Comparison of ENCODE assay signal across 5 cellular contexts in genomic region chr18:79072655-79073054, GRCh38. TPM values are rescaled to one million over a fixed set of nuclear protein-coding genes. Genes with fewer than 3 reads are reported as not detected.
A peak's percentile ranks its signal among the peaks of the same experiment; 100 is the strongest.
DNase-seq lines count a peak whose midpoint lies in the region; ATAC-seq, FAIRE-seq and TF ChIP-seq lines count a peak whose summit lies in the region.
"Not testable (repeated sequence)": the region's sequence is repeated elsewhere in the genome, so short reads cannot be mapped to it uniquely, and the experiment has no call there.

No MANE protein-coding gene starts in this region.

- POLR2A ChIA-PET in GM12878 (lab: Charles Lee) = not testable (repeated sequence)

- not testable (repeated sequence) for H3K9me3 ChIP-seq in GM12878 (replicated peaks; ENCODE audit: control insufficient read depth, insufficient read depth, low read length); kidney (ENCODE audit: control insufficient read depth in 1 of 2, low read length in 2 of 2); spleen
- peaks cover 28% of the 10 kb centered on the region for H3K9me3 ChIP-seq in endodermal cell (ENCODE audit: control insufficient read depth, low read length)

- not testable (repeated sequence) for H2BK15ac ChIP-seq in mesendoderm (replicated peaks; ENCODE audit: low read depth)

- not testable (repeated sequence) for TF ChIP-seq POLR2A in GM12878 (IDR thresholded peaks at IDR 0.05; ENCODE audit: low read depth, low read length); spleen (IDR thresholded peaks at IDR 0.05)

- H2AK5ac ChIP-seq in mesendoderm (ENCODE audit: low read length) = not testable (repeated sequence)

- H3K27me3 Mint-ChIP-seq in endodermal cell (ENCODE audit: insufficient read depth) = not testable (repeated sequence)

- H3K4ac ChIP-seq in mesendoderm (ENCODE audit: low read depth, low read length) = not testable (repeated sequence)

- H3K23ac ChIP-seq in mesendoderm (ENCODE audit: low read length) = not testable (repeated sequence)

- not testable (repeated sequence) for H3K36me3 ChIP-seq in GM12878 (ENCODE audit: control insufficient read depth in 2 of 2, insufficient read depth in 2 of 2, low read length in 1 of 2); endodermal cell (ENCODE audit: control insufficient read depth, insufficient read depth, low read length); kidney (ENCODE audit: control insufficient read depth in 1 of 2, insufficient read depth in 2 of 2, low read length in 2 of 2); mesendoderm (ENCODE audit: control insufficient read depth, insufficient read depth, low read length)
- peaks cover 0 to 11% (median 0%) of the 10 kb centered on the region in 6 donors for H3K36me3 ChIP-seq in spleen

- H3K9ac ChIP-seq in GM12878 (ENCODE audit: control insufficient read depth, insufficient read depth, low read length); endodermal cell (ENCODE audit: extremely low read depth, low read length, poor library complexity, severe bottlenecking); kidney (ENCODE audit: low read length in 2 of 2); mesendoderm (ENCODE audit: low read length): not testable (repeated sequence)

- not testable (repeated sequence) for H3K27ac ChIP-seq in GM12878 (ENCODE audit: control insufficient read depth, insufficient read depth); endodermal cell (ENCODE audit: low read depth, low read length); kidney (ENCODE audit: low read depth in 2 of 2, low read length in 2 of 2); mesendoderm (ENCODE audit: low read depth, low read length); spleen

- TF ChIP-seq EP300 in GM12878 (IDR thresholded peaks at IDR 0.05; ENCODE audit: borderline replicate concordance in 1 of 2, control insufficient read depth in 1 of 2, low read depth in 2 of 2, low read length in 2 of 2) = not testable (repeated sequence)

- RAD21 ChIA-PET in GM12878 (lab: Charles Lee; ENCODE audit: unreplicated experiment) = not testable (repeated sequence)

- H3K56ac ChIP-seq in mesendoderm (ENCODE audit: low read length) = not testable (repeated sequence)

- H3K18ac ChIP-seq in mesendoderm (ENCODE audit: low read length) = not testable (repeated sequence)

- not testable (repeated sequence) for BruUV-seq in GM12878 (replicated peaks; lab: Mats Ljungman, UMichigan)

- H4K20me1 ChIP-seq in GM12878 (ENCODE audit: control insufficient read depth, insufficient read depth) = not testable (repeated sequence)

- in situ Hi-C loops in GM12878 (cut with MboI) = not testable (repeated sequence)

- DNase-seq in GM12878 (ENCODE audit: low read depth, low spot score) = not testable (repeated sequence)
- DNase-seq in endodermal cell = peak; percentile 35
- peak; percentile 74 for DNase-seq in kidney
- DNase-seq in mesendoderm = peak; percentile 22
- peak; percentile 80 for DNase-seq in spleen

- CTCF ChIA-PET in GM12878 (lab: Yijun Ruan, JAX) = not testable (repeated sequence)

- not testable (repeated sequence) for H3K27me3 ChIP-seq in GM12878 (replicated peaks in 1 of 2; ENCODE audit: control insufficient read depth in 2 of 2, insufficient read depth in 2 of 2, low read length in 1 of 2); endodermal cell (ENCODE audit: control insufficient read depth, insufficient read depth, low read length, poor library complexity, severe bottlenecking); mesendoderm (ENCODE audit: insufficient read depth, low read length, poor library complexity); spleen (replicated peaks in 1 of 7)

- H3K79me2 ChIP-seq in GM12878 (ENCODE audit: control insufficient read depth, insufficient read depth, low read length) = peaks cover 37% of the 10 kb centered on the region
- H3K79me2 ChIP-seq in mesendoderm (ENCODE audit: control insufficient read depth, insufficient read depth, low read length) = peaks cover 31% of the 10 kb centered on the region

- H3K4me2 ChIP-seq in GM12878 (ENCODE audit: control insufficient read depth, insufficient read depth); mesendoderm (ENCODE audit: low read length): not testable (repeated sequence)

- 91% methylated on average over 23 of the region's 27 CpGs for WGBS in GM12878 (ENCODE audit: insufficient coverage, insufficient replicate concordance, low lambda C conversion rate, missing lambda C conversion rate)
- WGBS in endodermal cell (ENCODE audit: insufficient coverage in 1 of 2, insufficient read length in 1 of 2), 2 experiments = 97 to 99% methylated on average over 8 to 27 of the region's 27 CpGs
- no CpG with 5 or more reads among the region's 27 CpGs for WGBS in mesendoderm (ENCODE audit: extremely low coverage, insufficient coverage, low lambda C conversion rate)
- 94 to 97% (median 95%) methylated on average over 19 to 27 of the region's 27 CpGs for WGBS in spleen, 5 donors

- H3K79me1 ChIP-seq in mesendoderm (ENCODE audit: low read length) = not testable (repeated sequence)

- not testable (repeated sequence) for H2AFZ ChIP-seq in GM12878 (ENCODE audit: control insufficient read depth, low read depth, low read length)

- ATAC-seq in GM12878 = not testable (repeated sequence)

- not testable (repeated sequence) for H3K4me1 Mint-ChIP-seq in endodermal cell

- SMC1A ChIA-PET in GM12878 (lab: Charles Lee; ENCODE audit: uncharacterized antibody, unreplicated experiment) = not testable (repeated sequence)

- not testable (repeated sequence) for H3K27ac Mint-ChIP-seq in endodermal cell

- not testable (repeated sequence) for TF ChIP-seq RAD21 in GM12878 (IDR thresholded peaks at IDR 0.05; ENCODE audit: insufficient read depth, low read depth, low read length)

- not testable (repeated sequence) for H4K5ac ChIP-seq in mesendoderm (ENCODE audit: low read length)

- not testable (repeated sequence) for H3K4me1 ChIP-seq in GM12878 (ENCODE audit: control insufficient read depth, insufficient read depth, low read length); endodermal cell (ENCODE audit: control insufficient read depth, insufficient read depth, low read length); mesendoderm (ENCODE audit: control insufficient read depth, low read depth, low read length)
- H3K4me1 ChIP-seq in kidney (ENCODE audit: control insufficient read depth in 1 of 2, insufficient read depth in 1 of 2, low read depth in 1 of 2, low read length in 2 of 2) = peaks cover 2 to 11% of the 10 kb centered on the region in 2 donors
- peaks cover 12 to 74% (median 22%) of the 10 kb centered on the region in 6 donors for H3K4me1 ChIP-seq in spleen

- not testable (repeated sequence) for H2BK5ac ChIP-seq in mesendoderm (ENCODE audit: low read length)

- not testable (repeated sequence) for H2BK120ac ChIP-seq in mesendoderm (ENCODE audit: low read depth, low read length)

- not testable (repeated sequence) for H3K4me3 Mint-ChIP-seq in endodermal cell

- peaks cover 55% of the 10 kb centered on the region for H3K9me3 Mint-ChIP-seq in endodermal cell

- intact Hi-C loops in GM12878 (cut with micrococcal nuclease; ENCODE audit: unreplicated experiment); kidney (cut with DNase I); spleen (cut with DNase I; ENCODE audit: low total_unique reads): not testable (repeated sequence)

- not testable (repeated sequence) for FAIRE-seq in GM12878 (lab: Jason Lieb, UNC); kidney (lab: Jason Lieb, UNC)

- H3K4me3 ChIP-seq in GM12878; endodermal cell (ENCODE audit: low read length); kidney (ENCODE audit: low read length in 2 of 2); mesendoderm (ENCODE audit: low read length); spleen: not testable (repeated sequence)

- peaks cover 40% of the 10 kb centered on the region for H3K36me3 Mint-ChIP-seq in endodermal cell (ENCODE audit: low read depth)

- H4K8ac ChIP-seq in mesendoderm (ENCODE audit: low read depth, low read length) = not testable (repeated sequence)

- not testable (repeated sequence) for TF ChIP-seq CTCF in GM12878 (IDR thresholded peaks at IDR 0.05 in 2 of 3, conservative IDR thresholded peaks at IDR 0.05 in 1 of 3; ENCODE audit: control insufficient read depth in 2 of 3, extremely low read depth in 1 of 3, insufficient read depth in 1 of 3, low read depth in 3 of 3, low read length in 3 of 3); endodermal cell (conservative IDR thresholded peaks at IDR 0.05); kidney (IDR thresholded peaks at IDR 0.05; ENCODE audit: borderline replicate concordance, extremely low read depth, insufficient read depth); spleen (IDR thresholded peaks at IDR 0.05 in 8 of 11, conservative IDR thresholded peaks at IDR 0.05 in 3 of 11)

RNA-seq across cellular contexts. Expression of gene ATP9B, which starts 3.5 kb away (rescaled TPM):
- total RNA-seq in GM12878 (2013; cell fraction: nucleolus; rRNA removed) = 228 and 238 TPM in 2 replicates
- total RNA-seq in GM12878 (2014; rRNA removed) (16.2 and 17.0 TPM in 2 replicates), GM12878 (2014; rRNA removed; fragmentation: Illumina TruSeq; extraction: Trizol) (14.9 and 17.7 TPM in 2 replicates), GM12878 (2021) (15.5 and 17.7 TPM in 2 replicates), endodermal cell (10 to 100 TPM; 29.1 to 38.1 TPM), kidney (48.2 TPM), spleen (10 to 100 TPM; 40.6 to 58.4 (median 50.5) TPM)
- polyA plus RNA-seq in GM12878 (2011; ENCODE audit: low read depth) = 6.6 TPM
- polyA plus RNA-seq in GM12878 (2011; rRNA removed) (18.8 and 20.7 TPM in 2 replicates), GM12878 (2014; fragmentation: Illumina TruSeq; extraction: Trizol) (10.6 and 11.1 TPM in 2 replicates), GM12878 (2014; fragmentation: Nextera tagmentation; extraction: Ambion mirVana) (1 to 10 TPM in 1 of 2 experiments, under 1 TPM in 1; 0.74 to 1.1 TPM), GM12878 (2014; rRNA removed) (13.0 and 15.1 TPM in 2 replicates), GM12878 (2016; fragmentation: Nextera tagmentation; extraction: Ambion mirVana) (10 to 100 TPM; 11.7 to 12.7 TPM), kidney (ENCODE audit: insufficient read depth, low read depth, low replicate concordance) (10.0 TPM), spleen (10 to 100 TPM in 1 of 3 donors, 1 to 10 TPM in 2; 7.5 to 11.0 (median 8.1) TPM)
- 16.4 and 20.4 TPM in 2 replicates for polyA plus RNA-seq in GM12878 (2011; cell fraction: cytosol; rRNA removed)
- 44.6 and 54.6 TPM in 2 replicates for polyA plus RNA-seq in GM12878 (2011; cell fraction: nucleus; rRNA removed)
- 8.1 and 11.9 TPM in 2 replicates for polyA plus RNA-seq in GM12878 (2012)
- polyA minus RNA-seq in GM12878 (2011; rRNA and poly(A)+ RNA removed) = 67.8 and 90.8 TPM in 2 replicates
- 9.2 and 13.3 TPM in 2 replicates for polyA minus RNA-seq in GM12878 (2011; cell fraction: cytosol; rRNA and poly(A)+ RNA removed)
- 104 and 178 TPM in 2 replicates for polyA minus RNA-seq in GM12878 (2011; cell fraction: nucleus; rRNA and poly(A)+ RNA removed)
- 12.4 TPM for polyA plus RNA-seq in endodermal cell (2013, experiment 1 of 2)
- polyA plus RNA-seq in endodermal cell (2013, experiment 2 of 2) = 14.3 TPM
- 9.5 TPM for polyA plus RNA-seq in mesendoderm (2013, experiment 1 of 2)
- 9.5 TPM for polyA plus RNA-seq in mesendoderm (2013, experiment 2 of 2)
